8 cellular contexts compared by ENCODE assay signal in genomic region chr7:129169171-129169643, GRCh38. TPM values are rescaled to one million over a fixed set of nuclear protein-coding genes. Genes with fewer than 3 reads are reported as not detected.
DNase-seq lines count a peak whose midpoint lies in the region; ATAC-seq and TF ChIP-seq lines count a peak whose summit lies in the region.

No MANE protein-coding gene starts in this region.

- DNase-seq in EL: peak; percentile 33
- peak; percentile 49 to 62 for DNase-seq in activated T-cell treated with anti-CD3 and anti-CD28 coated beads, Interleukin-2, amount 50 U/mL, for 48 hours
- DNase-seq in cardiac muscle cell (ENCODE audit: low read depth in 1 of 2, low spot score in 1 of 2): peak; percentile 48 to 60
- no peak for DNase-seq in NCI-H345 (lab: John Stamatoyannopoulos, UW)
- no peak for DNase-seq in NCI-H82 treated with DMSO at 0.1 percent for 48 hours (lab: John Stamatoyannopoulos, UW; ENCODE audit: unreplicated experiment)

- H3K9me3 ChIP-seq in cardiac muscle cell (ENCODE audit: low read depth): no peaks in the 10 kb centered on the region

- ATAC-seq in HG03175 (IDR thresholded peaks at IDR 0.05; ENCODE audit: unreplicated experiment): peak; percentile 52
- ATAC-seq in SK-N-SH treated with all-trans-retinoic acid at 6 μM for 48 hours: no peak

- no peaks in the 10 kb centered on the region for H3K27me3 ChIP-seq in cardiac muscle cell
- no peaks in the 10 kb centered on the region for H3K27me3 ChIP-seq in rectal smooth muscle tissue (ENCODE audit: control insufficient read depth, insufficient read depth, low read length)

- H3K36me3 ChIP-seq in cardiac muscle cell (no peaks in the 10 kb centered on the region), rectal smooth muscle tissue (ENCODE audit: control insufficient read depth, insufficient read depth, low read length) (no peaks in the 10 kb centered on the region)

- H3K9ac ChIP-seq in rectal smooth muscle tissue (ENCODE audit: low read length): no peak overlapping the region

- no peak for TF ChIP-seq CTCF in cardiac muscle cell (IDR thresholded peaks at IDR 0.05; ENCODE audit: low read depth, low read length)

- H3K27ac ChIP-seq in cardiac muscle cell (no peak overlapping the region), rectal smooth muscle tissue (ENCODE audit: low read depth, low read length) (peak overlapping the region; percentile 0)

- peaks cover 2% of the 10 kb centered on the region for H3K4me1 ChIP-seq in cardiac muscle cell (ENCODE audit: low read depth)
- peaks cover 7% of the 10 kb centered on the region for H3K4me1 ChIP-seq in rectal smooth muscle tissue (ENCODE audit: control insufficient read depth, insufficient read depth, low read length)

- H3K4me3 ChIP-seq in cardiac muscle cell (peak overlapping the region; percentile 5), rectal smooth muscle tissue (ENCODE audit: low read length) (peak overlapping the region; percentile 44)

TF ChIP-seq in SK-N-SH treated with all-trans-retinoic acid at 6 μM for 48 hours, 23 proteins besides CTCF, POLR2A, EP300 and RAD21:
- TF ChIP-seq GLIS3 (CRISPR knock-in tag; IDR thresholded peaks at IDR 0.05): no peak
- no peak for TF ChIP-seq ZFP3 (CRISPR knock-in tag; IDR thresholded peaks at IDR 0.05)
- no peak for TF ChIP-seq TSHZ2 (CRISPR knock-in tag; IDR thresholded peaks at IDR 0.05)
- TF ChIP-seq ZFP30 (CRISPR knock-in tag; IDR thresholded peaks at IDR 0.05): no peak

RNA-seq across cellular contexts. Expression of gene SMO, which starts 19.2 kb away (rescaled TPM):
- total RNA-seq in cardiac muscle cell: 66.7 and 82.9 TPM in 2 replicates
- polyA plus RNA-seq in cardiac muscle cell: 35.0 and 41.3 TPM in 2 replicates

RNA-seq across cellular contexts. Expression of gene TSPAN33, which starts 24.7 kb away (rescaled TPM):
- total RNA-seq in cardiac muscle cell: 10.0 and 13.4 TPM in 2 replicates
- polyA plus RNA-seq in cardiac muscle cell: 14.9 and 15.6 TPM in 2 replicates

RNA-seq across cellular contexts. Expression of gene AHCYL2, which starts 55.6 kb away (rescaled TPM):
- 26.1 and 30.8 TPM in 2 replicates for total RNA-seq in cardiac muscle cell
- 25.5 and 28.5 TPM in 2 replicates for polyA plus RNA-seq in cardiac muscle cell

Comparison
In these comparisons a context has a peak if more than half of its experiments do, and no peak if none do; other contexts are left out.
1. DNase-seq: peak in EL (single experiment), activated T-cell treated with anti-CD3 and anti-CD28 coated beads, Interleukin-2, amount 50 U/mL, for 48 hours (2 of 2) and cardiac muscle cell (2 of 2); none in NCI-H345 (single experiment) and NCI-H82 treated with DMSO at 0.1 percent for 48 hours (single experiment).